9 cellular contexts compared by ENCODE assay signal in the genomic region with DNA sequence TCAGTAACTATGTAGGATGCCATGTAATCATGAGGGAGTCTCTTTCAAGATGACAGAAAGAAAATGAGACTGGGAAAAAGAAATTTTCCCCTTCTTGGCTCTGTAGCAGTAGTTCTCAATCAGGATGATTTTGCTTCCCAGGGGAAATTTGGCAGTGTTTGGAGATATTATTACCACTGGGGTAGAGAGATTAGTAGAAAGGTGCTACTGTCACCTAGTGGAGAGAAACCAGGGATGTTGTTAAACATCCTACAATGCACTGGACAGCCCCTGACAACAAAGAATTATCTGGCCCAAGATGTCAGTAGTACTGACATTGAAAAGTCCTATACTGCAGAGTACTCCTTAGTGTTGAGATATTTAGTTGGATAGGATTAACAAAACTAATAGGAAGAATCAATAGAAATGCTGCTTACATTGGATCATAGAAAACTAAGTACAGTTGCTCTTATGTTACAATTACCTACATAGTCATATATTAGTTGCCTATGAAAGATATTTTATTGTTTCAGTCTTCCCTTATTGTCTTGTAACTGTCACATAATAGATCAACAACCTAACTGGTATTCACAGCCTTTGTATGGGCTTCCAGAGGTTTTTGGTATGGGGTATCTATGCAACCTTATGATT.
A peak's percentile ranks its signal among the peaks of the same experiment; 100 is the strongest.
DNase-seq lines count a peak whose midpoint lies in the region; ATAC-seq, FAIRE-seq and TF ChIP-seq lines count a peak whose summit lies in the region.
"Had no signal": no experiment of that assay in that cellular context is flagged by ENCODE, and none has a peak within 500 bp of the region (broad histone marks: within the 10 kb centered on the region; RNA-seq: fewer than 3 reads in every experiment).

No MANE protein-coding gene starts in this region.

- BruUV-seq in IMR-90 (replicated peaks; lab: Mats Ljungman, UMichigan) = no TSS peak

- 0 out of 2 replicates have a peak, but pooled peaks cover 3% of the 10 kb centered on the region for H4K20me1 ChIP-seq in IMR-90 (ENCODE audit: insufficient read depth, low read length)
- H4K20me1 ChIP-seq in keratinocyte (ENCODE audit: control insufficient read depth, extremely low read depth, insufficient read depth, low read length) = no peaks in the 10 kb centered on the region
- H4K20me1 ChIP-seq: BLaER1 treated with 17β-estradiol and CSF1 and Interleukin-3, amounts not matched to agents 10 nM and 100 nM had no signal

- H3K27me3 Mint-ChIP-seq in activated T-cell treated with anti-CD3 and anti-CD28 coated beads, Interleukin-2, amount 50 U/mL, for 24 hours = no peaks in the 10 kb centered on the region

- H3K9me3 Mint-ChIP-seq in activated T-cell treated with anti-CD3 and anti-CD28 coated beads, Interleukin-2, amount 50 U/mL, for 24 hours = no peaks in the 10 kb centered on the region

- H3K27me3 ChIP-seq in IMR-90 (ENCODE audit: control insufficient read depth, insufficient read depth, low read length) (peaks cover 16% of the 10 kb centered on the region), adipocyte (replicated peaks; ENCODE audit: control insufficient read depth, insufficient read depth, low read length) (no peaks in the 10 kb centered on the region), keratinocyte (ENCODE audit: control insufficient read depth, extremely low read depth, insufficient read depth, low read length) (no peaks in the 10 kb centered on the region)
- H3K27me3 ChIP-seq: BLaER1 treated with 17β-estradiol and CSF1 and Interleukin-3, amounts not matched to agents 10 nM and 100 nM had no signal

- H3K18ac ChIP-seq in IMR-90 (ENCODE audit: low read depth, low read length) = no peak overlapping the region

- no peaks in the 10 kb centered on the region for H3K79me1 ChIP-seq in IMR-90 (ENCODE audit: low read depth in 1 of 2, low read length in 2 of 2)

- H3K36me3 ChIP-seq in IMR-90 (ENCODE audit: control insufficient read depth, insufficient read depth, low read length) (no peaks in the 10 kb centered on the region), adipocyte (ENCODE audit: control insufficient read depth, insufficient read depth, low read length, severe bottlenecking) (no peaks in the 10 kb centered on the region), keratinocyte (ENCODE audit: control insufficient read depth in 2 of 2, extremely low read depth in 1 of 2, insufficient read depth in 2 of 2, low read length in 2 of 2) (no peaks in the 10 kb centered on the region)
- H3K36me3 ChIP-seq: BLaER1 treated with 17β-estradiol and CSF1 and Interleukin-3, amounts not matched to agents 10 nM and 100 nM had no signal

- H2BK120ac ChIP-seq in IMR-90 (ENCODE audit: low read depth, low read length) = no peak overlapping the region

- no peak overlapping the region for H3K14ac ChIP-seq in IMR-90 (replicated peaks; ENCODE audit: low read depth, low read length)

- no peak overlapping the region for H2BK15ac ChIP-seq in IMR-90 (ENCODE audit: low read depth, low read length)

- peaks cover 9% of the 10 kb centered on the region for H3K4me1 Mint-ChIP-seq in activated T-cell treated with anti-CD3 and anti-CD28 coated beads, Interleukin-2, amount 50 U/mL, for 24 hours (ENCODE audit: low read depth)

- H2BK20ac ChIP-seq in IMR-90 (ENCODE audit: low read depth, low read length) = no peak overlapping the region

- CTCF ChIA-PET in IMR-90 (lab: Yijun Ruan, JAX) = interaction anchor here (1.0 kb wide), 3 partner anchors 10 to 562 kb away, joined by 3 to 5 read pairs (median 3); no protein-coding TSS in a partner anchor

- DNase-seq in NCI-H146 (lab: John Stamatoyannopoulos, UW) (peak; percentile 27), NCI-H146 treated with DMSO at 0.1 percent for 48 hours (lab: John Stamatoyannopoulos, UW; ENCODE audit: unreplicated experiment) (no peak), IMR-90 (peak; percentile 50), adipocyte (ENCODE audit: low read depth) (peak; percentile 59), keratinocyte (ENCODE audit: low read depth, low spot score) (no peak), HTR-8/SVneo (ENCODE audit: insufficient read length, low spot score) (no peak)
- no peak for DNase-seq in activated T-cell treated with anti-CD3 and anti-CD28 coated beads, Interleukin-2, amount 50 U/mL, for 24 hours
- no peak for DNase-seq in activated effector memory CD4-positive, alpha-beta T cell treated with anti-CD3 and anti-CD28 coated beads, Interleukin-2, amount 50 U/mL, for 16 hours

- no peaks in the 10 kb centered on the region for H3K79me2 ChIP-seq in keratinocyte (ENCODE audit: control insufficient read depth, insufficient read depth, low read length)

- H3K9me3 ChIP-seq in IMR-90 (ENCODE audit: control insufficient read depth, insufficient read depth, low read length) (no peaks in the 10 kb centered on the region), adipocyte (ENCODE audit: control insufficient read depth, low read length) (no peaks in the 10 kb centered on the region), keratinocyte (ENCODE audit: control insufficient read depth, low read depth, low read length) (no peaks in the 10 kb centered on the region)
- H3K9me3 ChIP-seq: BLaER1 treated with 17β-estradiol and CSF1 and Interleukin-3, amounts not matched to agents 10 nM and 100 nM had no signal

- no peak overlapping the region for H3K4me3 Mint-ChIP-seq in activated T-cell treated with anti-CD3 and anti-CD28 coated beads, Interleukin-2, amount 50 U/mL, for 24 hours

- H3K23ac ChIP-seq in IMR-90 (ENCODE audit: low read depth, low read length) = no peak overlapping the region

- H3K4me3 ChIP-seq in IMR-90 (ENCODE audit: insufficient read depth, low read depth, low read length) (no peak overlapping the region), adipocyte (ENCODE audit: low read length) (no peak overlapping the region), keratinocyte (ENCODE audit: control insufficient read depth in 2 of 3, extremely low read depth in 1 of 3, insufficient read depth in 2 of 3, low read depth in 1 of 3, low read length in 3 of 3) (no peak overlapping the region)
- H3K4me3 ChIP-seq: BLaER1 treated with 17β-estradiol and CSF1 and Interleukin-3, amounts not matched to agents 10 nM and 100 nM had no signal

- H3K56ac ChIP-seq in IMR-90 (ENCODE audit: extremely low read depth, insufficient read depth, low read length) = no peak overlapping the region

- no peak overlapping the region for H4K8ac ChIP-seq in IMR-90 (ENCODE audit: low read depth in 2 of 2, low read length in 2 of 2)

- peak; percentile 82 for TF ChIP-seq RAD21 in IMR-90 (IDR thresholded peaks at IDR 0.05; ENCODE audit: low read length)

- H2AFZ ChIP-seq in IMR-90 (replicated peaks; ENCODE audit: low read length, poor library complexity) (no peak overlapping the region), keratinocyte (ENCODE audit: control insufficient read depth, low read length) (no peak overlapping the region)

- no peak overlapping the region for H3K27ac Mint-ChIP-seq in activated T-cell treated with anti-CD3 and anti-CD28 coated beads, Interleukin-2, amount 50 U/mL, for 24 hours

- TF ChIP-seq CTCF in IMR-90 (conservative IDR thresholded peaks at IDR 0.05; ENCODE audit: low read depth, low read length) (peak; percentile 75), keratinocyte (optimal IDR thresholded peaks at IDR 0.05 in 1 of 3, IDR thresholded peaks at IDR 0.05 in 1 of 3, conservative IDR thresholded peaks at IDR 0.05 in 1 of 3; ENCODE audit: extremely low read depth in 1 of 3, insufficient read depth in 2 of 3, low read length in 3 of 3) (peak; percentile 59 to 82 (median 62))

- TF ChIP-seq POLR2A in IMR-90 (IDR thresholded peaks at IDR 0.05; ENCODE audit: low read depth, low read length) = no peak

- intact Hi-C loops in IMR-90 (cut with micrococcal nuclease) = loop anchor here (1.0 kb wide), 3 partner anchors 434 to 569 kb away; no protein-coding TSS in a partner anchor

- FAIRE-seq in keratinocyte (lab: Jason Lieb, UNC) (peak; percentile 75), HTR-8/SVneo (lab: Jason Lieb, UNC) (no peak)

- dilution Hi-C loops in IMR-90 (cut with HindIII; ENCODE audit: low sequenced_read_pairs, unreplicated experiment) = no loop called here
- dilution Hi-C loops in keratinocyte (cut with MboI; ENCODE audit: extremely low pct_ligation_motif_present, low sequenced_read_pairs) = no loop called here

- ATAC-seq in IMR-90 (ENCODE audit: low read depth) = peak; percentile 52; the same call in 1 of the 2 replicates

- H3K4me2 ChIP-seq in IMR-90 (ENCODE audit: low read depth, low read length) (no peak overlapping the region), keratinocyte (ENCODE audit: control insufficient read depth, extremely low read depth, insufficient read depth, low read depth, low read length) (no peak overlapping the region)

- H2AK9ac ChIP-seq in IMR-90 (replicated peaks; ENCODE audit: low read depth, low read length, poor library complexity) = no peak overlapping the region

- H2BK5ac ChIP-seq in IMR-90 (ENCODE audit: low read depth, low read length, poor library complexity, severe bottlenecking) = no peak overlapping the region

- H3K9me1 ChIP-seq in IMR-90 (ENCODE audit: insufficient read depth, low read length) (no peaks in the 10 kb centered on the region), keratinocyte (ENCODE audit: control insufficient read depth, extremely low read depth, insufficient read depth, low read length) (no peaks in the 10 kb centered on the region)

- H2AK5ac ChIP-seq in IMR-90 (ENCODE audit: low read depth, low read length) = no peak overlapping the region

- no peak overlapping the region for H4K5ac ChIP-seq in IMR-90 (ENCODE audit: low read depth, low read length)

- in situ Hi-C loops in IMR-90 (cut with MboI; ENCODE audit: low sequenced_read_pairs) = loop anchor here (10.0 kb wide), 1 partner anchor 430 kb away; a partner anchor contains a TSS

- H3K4ac ChIP-seq in IMR-90 (ENCODE audit: low read depth, low read length) = no peak overlapping the region

- POLR2A ChIA-PET in IMR-90 (lab: Charles Lee; ENCODE audit: unreplicated experiment) = no interaction called here

- H3K9ac ChIP-seq in IMR-90 (ENCODE audit: low read depth, low read length) = no peak overlapping the region
- no peak overlapping the region for H3K9ac ChIP-seq in adipocyte (ENCODE audit: low read length)
- H3K9ac ChIP-seq in keratinocyte (ENCODE audit: control insufficient read depth, extremely low read depth, insufficient read depth, low read length) = no peak overlapping the region
- H3K9ac ChIP-seq: BLaER1 treated with 17β-estradiol and CSF1 and Interleukin-3, amounts not matched to agents 10 nM and 100 nM had no signal

- no peak overlapping the region for H3K27ac ChIP-seq in IMR-90 (ENCODE audit: insufficient read depth, low read length)
- no peak overlapping the region for H3K27ac ChIP-seq in keratinocyte (ENCODE audit: control insufficient read depth, insufficient read depth, low read length)
- H3K27ac ChIP-seq: BLaER1 treated with 17β-estradiol and CSF1 and Interleukin-3, amounts not matched to agents 10 nM and 100 nM had no signal

- H3K36me3 Mint-ChIP-seq in activated T-cell treated with anti-CD3 and anti-CD28 coated beads, Interleukin-2, amount 50 U/mL, for 24 hours (ENCODE audit: low read depth) = no peaks in the 10 kb centered on the region

- H4K91ac ChIP-seq in IMR-90 (ENCODE audit: insufficient read depth, low read depth, low read length) = no peak overlapping the region

- 0 out of 2 replicates have a peak, but pooled peaks cover 2% of the 10 kb centered on the region for H3K4me1 ChIP-seq in IMR-90 (ENCODE audit: control insufficient read depth, insufficient read depth, low read length)
- peaks cover 19% of the 10 kb centered on the region for H3K4me1 ChIP-seq in adipocyte (ENCODE audit: control insufficient read depth, insufficient read depth, low read length)
- no peaks in the 10 kb centered on the region for H3K4me1 ChIP-seq in keratinocyte (ENCODE audit: control insufficient read depth, extremely low read depth, insufficient read depth, low read length)

Comparison
In these comparisons a context has a peak if more than half of its experiments do, and no peak if none do; other contexts are left out.
1. DNase-seq: peak in NCI-H146 (single experiment), IMR-90 (single experiment) and adipocyte (single experiment); none in NCI-H146 treated with DMSO at 0.1 percent for 48 hours (single experiment), keratinocyte (single experiment), HTR-8/SVneo (single experiment), activated T-cell treated with anti-CD3 and anti-CD28 coated beads, Interleukin-2, amount 50 U/mL, for 24 hours (single experiment) and activated effector memory CD4-positive, alpha-beta T cell treated with anti-CD3 and anti-CD28 coated beads, Interleukin-2, amount 50 U/mL, for 16 hours (single experiment).